2 cellular contexts compared by ENCODE assay signal in genomic region chr11:786235-787083, GRCh38.
TF ChIP-seq lines count a peak whose summit lies in the region.

No MANE protein-coding gene starts in this region.

TF ChIP-seq in HEK293, 187 proteins besides CTCF, POLR2A, EP300 and RAD21 (continues in another document):
- no peak for TF ChIP-seq MEIS1 (CRISPR knock-in tag; IDR thresholded peaks at IDR 0.05; ENCODE audit: borderline replicate concordance)
- 0 out of 2 replicates have a peak, but pooled peaks have one; percentile 21 for TF ChIP-seq GLIS2 (tag by site-specific recombination; IDR thresholded peaks at IDR 0.05)
- no peak for TF ChIP-seq ZNF791 (tag by site-specific recombination; IDR thresholded peaks at IDR 0.05)
- no peak for TF ChIP-seq ZNF621 (tag by site-specific recombination; IDR thresholded peaks at IDR 0.05)
- TF ChIP-seq ZSCAN18 (tag by site-specific recombination; IDR thresholded peaks at IDR 0.05), result no peak
- TF ChIP-seq ZNF624 (tag by site-specific recombination; IDR thresholded peaks at IDR 0.05), result no peak
- peak; percentile 79 for TF ChIP-seq EGR2 (tag by site-specific recombination; IDR thresholded peaks at IDR 0.05; ENCODE audit: low read depth)
- no peak for TF ChIP-seq ZNF513 (tag by site-specific recombination; IDR thresholded peaks at IDR 0.05)
- no peak for TF ChIP-seq ZNF239 (tag by site-specific recombination; IDR thresholded peaks at IDR 0.05)
- no peak for TF ChIP-seq ZNF747 (tag by site-specific recombination; IDR thresholded peaks at IDR 0.05)
- TF ChIP-seq OSR2 (tag by site-specific recombination; IDR thresholded peaks at IDR 0.05), result no peak
- TF ChIP-seq ZNF600 (tag by site-specific recombination; IDR thresholded peaks at IDR 0.05), result 0 out of 2 replicates have a peak, but pooled peaks have one; percentile 15
- TF ChIP-seq YY1 (tag by site-specific recombination; IDR thresholded peaks at IDR 0.05), result no peak
- peak; percentile 67; the same call in 1 of the 2 replicates for TF ChIP-seq ZNF449 (tag by site-specific recombination; IDR thresholded peaks at IDR 0.05)
- no peak for TF ChIP-seq ZNF692 (tag by site-specific recombination; IDR thresholded peaks at IDR 0.05)
- TF ChIP-seq ZNF280C (tag by site-specific recombination; IDR thresholded peaks at IDR 0.05), result no peak
- TF ChIP-seq ZNF121 (tag by site-specific recombination; IDR thresholded peaks at IDR 0.05), result no peak
- no peak for TF ChIP-seq ELK4 (IDR thresholded peaks at IDR 0.05; ENCODE audit: borderline replicate concordance, low read depth, low read length)
- no peak for TF ChIP-seq MZF1 (tag by site-specific recombination; IDR thresholded peaks at IDR 0.05; ENCODE audit: borderline replicate concordance)
- no peak for TF ChIP-seq KLF1 (tag by site-specific recombination; IDR thresholded peaks at IDR 0.05)
- no peak for TF ChIP-seq ZBTB7A (tag by site-specific recombination; IDR thresholded peaks at IDR 0.05; ENCODE audit: low read depth)
- TF ChIP-seq SETDB1 (IDR thresholded peaks at IDR 0.05; ENCODE audit: insufficient read length, low read length), result no peak

TF ChIP-seq in HepG2, 621 proteins besides CTCF, POLR2A, EP300 and RAD21:
- TF ChIP-seq HOMEZ (CRISPR knock-in tag; IDR thresholded peaks at IDR 0.05; ENCODE audit: low read depth), result no peak
- peak; percentile 66 for TF ChIP-seq AGO2 (optimal IDR thresholded peaks at IDR 0.05; ENCODE audit: low read depth, low read length)
